ENCODE assay signal across 20 cellular contexts in the genomic region with DNA sequence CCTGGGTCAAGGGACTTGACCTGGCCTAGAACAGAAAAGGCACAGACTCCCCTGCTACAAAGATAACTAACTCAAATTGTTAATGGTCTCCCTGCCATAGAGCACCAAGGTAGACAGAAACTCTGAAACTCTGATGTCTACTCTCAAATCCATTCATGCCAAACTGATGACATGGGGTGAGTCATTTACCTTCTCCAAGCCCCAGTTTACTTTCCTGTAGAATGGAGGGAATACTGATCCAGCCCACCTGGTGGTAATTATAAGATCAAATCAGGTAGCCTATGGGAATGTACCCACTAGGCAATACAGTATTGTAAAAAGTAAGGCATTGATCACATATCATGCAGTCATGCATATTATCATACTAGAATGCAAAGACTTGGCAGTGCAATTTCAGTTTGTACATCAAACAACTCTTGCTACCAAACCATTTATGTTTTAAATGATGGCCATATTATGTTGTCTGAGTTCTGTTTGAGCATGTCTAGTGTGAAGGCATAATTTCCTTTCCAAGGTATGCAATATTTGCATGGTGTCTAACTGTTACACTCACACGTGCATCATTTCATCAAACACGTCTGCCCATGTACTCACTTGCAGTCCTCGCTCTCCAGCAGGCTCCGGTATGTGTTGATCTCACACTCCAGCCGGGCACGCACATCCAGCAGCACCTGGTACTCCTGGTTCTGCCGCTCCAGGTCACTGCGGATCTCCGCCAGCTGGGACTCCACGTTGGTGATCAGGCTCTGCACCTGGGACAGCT. TPM values are rescaled to one million over a fixed set of nuclear protein-coding genes. Genes with fewer than 3 reads are reported as not detected.
"Had no signal": no experiment of that assay in that cellular context is flagged by ENCODE, and none has a peak within 500 bp of the region (broad histone marks: within the 10 kb centered on the region; RNA-seq: fewer than 3 reads in every experiment).

No MANE protein-coding gene starts in this region.

- H3K4me3 ChIP-seq: gastroesophageal sphincter, heart right ventricle, left ventricle myocardium inferior, mucosa of descending colon, tibial artery, uterus had no signal

- H3K9me3 ChIP-seq: gastroesophageal sphincter, heart right ventricle, left ventricle myocardium inferior, mucosa of descending colon, neutrophil, tibial artery, uterus had no signal

- DNase-seq: activated CD4-positive, alpha-beta T cell treated with anti-CD3 and anti-CD28 coated beads, Interleukin-2, amount 10 ng/mL, durations not matched to agents 24 days and 14 days; activated CD8-positive, alpha-beta memory T cell treated with anti-CD3 and anti-CD28 coated beads, Interleukin-2, amount 50 U/mL, for 48 hours; activated CD8-positive, alpha-beta T cell treated with anti-CD3 and anti-CD28 coated beads, Interleukin-2, amount 10 ng/mL, durations not matched to agents 7 days and 5 days; activated gamma-delta T cell; activated T-cell treated with anti-CD3 and anti-CD28 coated beads, Interleukin-2, amount 50 U/mL, for 72 hours; heart right ventricle; left ventricle myocardium inferior; mucosa of descending colon; naive thymus-derived CD4-positive, alpha-beta T cell; stimulated activated CD4-positive, alpha-beta T cell treated with anti-CD3 and anti-CD28 coated beads, Interleukin-4, amount 100 ng/mL, for 1 hour; stimulated activated naive B cell treated with anti-CD40 and anti-IgM and Interleukin-4, amounts not matched to agents 10 μg/mL and 1 μg/mL and 100 μg/mL, for 72 hours; T-helper 17 cell; tibial artery; uterus had no signal

- H3K27me3 ChIP-seq: gastroesophageal sphincter, uterus had no signal

- H3K9me3 Mint-ChIP-seq: activated CD4-positive, alpha-beta T cell treated with anti-CD3 and anti-CD28 coated beads, Interleukin-2, amount 10 ng/mL, durations not matched to agents 24 days and 14 days; activated naive CD4-positive, alpha-beta T cell treated with anti-CD3 and anti-CD28 coated beads, Interleukin-2, amount 50 U/mL, for 72 hours; activated T-cell treated with anti-CD3 and anti-CD28 coated beads, Interleukin-2, amount 50 U/mL, for 72 hours; memory B cell; stimulated activated naive B cell treated with anti-CD40 and anti-IgM and Interleukin-4, amounts not matched to agents 10 μg/mL and 1 μg/mL and 100 μg/mL, for 72 hours; WTC11 had no signal

- H3K27ac ChIP-seq: gastroesophageal sphincter, heart right ventricle, left ventricle myocardium inferior, neutrophil, tibial artery, uterus had no signal

- H3K36me3 Mint-ChIP-seq: activated naive CD4-positive, alpha-beta T cell treated with anti-CD3 and anti-CD28 coated beads, Interleukin-2, amount 50 U/mL, for 72 hours; memory B cell; stimulated activated naive B cell treated with anti-CD40 and anti-IgM and Interleukin-4, amounts not matched to agents 10 μg/mL and 1 μg/mL and 100 μg/mL, for 72 hours; WTC11 had no signal

- H3K4me1 Mint-ChIP-seq: activated CD4-positive, alpha-beta T cell treated with anti-CD3 and anti-CD28 coated beads, Interleukin-2, amount 10 ng/mL, durations not matched to agents 24 days and 14 days; memory B cell; stimulated activated naive B cell treated with anti-CD40 and anti-IgM and Interleukin-4, amounts not matched to agents 10 μg/mL and 1 μg/mL and 100 μg/mL, for 72 hours; WTC11 had no signal

- H3K4me1 ChIP-seq: gastroesophageal sphincter, tibial artery, uterus had no signal

- H3K36me3 ChIP-seq: gastroesophageal sphincter, heart right ventricle, left ventricle myocardium inferior, neutrophil, tibial artery, uterus had no signal

- H3K4me3 Mint-ChIP-seq: activated CD4-positive, alpha-beta T cell treated with anti-CD3 and anti-CD28 coated beads, Interleukin-2, amount 10 ng/mL, durations not matched to agents 24 days and 14 days; activated CD8-positive, alpha-beta T cell treated with anti-CD3 and anti-CD28 coated beads, Interleukin-2, amount 10 ng/mL, durations not matched to agents 7 days and 5 days; activated T-cell treated with anti-CD3 and anti-CD28 coated beads, Interleukin-2, amount 50 U/mL, for 72 hours; memory B cell; naive thymus-derived CD4-positive, alpha-beta T cell; stimulated activated naive B cell treated with anti-CD40 and anti-IgM and Interleukin-4, amounts not matched to agents 10 μg/mL and 1 μg/mL and 100 μg/mL, for 72 hours; T-helper 17 cell; WTC11 had no signal

- ATAC-seq: activated CD8-positive, alpha-beta T cell treated with anti-CD3 and anti-CD28 coated beads, Interleukin-2, amount 10 ng/mL, durations not matched to agents 7 days and 5 days; activated naive CD4-positive, alpha-beta T cell treated with anti-CD3 and anti-CD28 coated beads, Interleukin-2, amount 50 U/mL, for 72 hours; activated T-cell treated with anti-CD3 and anti-CD28 coated beads, Interleukin-2, amount 50 U/mL, for 72 hours; gastroesophageal sphincter; mucosa of descending colon; naive thymus-derived CD4-positive, alpha-beta T cell; stimulated activated naive B cell treated with anti-CD40 and anti-IgM and Interleukin-4, amounts not matched to agents 10 μg/mL and 1 μg/mL and 100 μg/mL, for 72 hours; T-helper 17 cell; WTC11 had no signal

- H3K27ac Mint-ChIP-seq: activated CD4-positive, alpha-beta T cell treated with anti-CD3 and anti-CD28 coated beads, Interleukin-2, amount 10 ng/mL, durations not matched to agents 24 days and 14 days; activated CD8-positive, alpha-beta T cell treated with anti-CD3 and anti-CD28 coated beads, Interleukin-2, amount 10 ng/mL, durations not matched to agents 7 days and 5 days; activated naive CD4-positive, alpha-beta T cell treated with anti-CD3 and anti-CD28 coated beads, Interleukin-2, amount 50 U/mL, for 72 hours; activated T-cell treated with anti-CD3 and anti-CD28 coated beads, Interleukin-2, amount 50 U/mL, for 72 hours; memory B cell; naive thymus-derived CD4-positive, alpha-beta T cell; stimulated activated naive B cell treated with anti-CD40 and anti-IgM and Interleukin-4, amounts not matched to agents 10 μg/mL and 1 μg/mL and 100 μg/mL, for 72 hours; T-helper 17 cell; WTC11 had no signal

RNA-seq across cellular contexts. Expression of gene KRT31, which starts 3.0 kb away (rescaled TPM):
- total RNA-seq: activated CD4-positive, alpha-beta T cell treated with anti-CD3 and anti-CD28 coated beads, Interleukin-2, amount 10 ng/mL, durations not matched to agents 24 days and 14 days; activated CD8-positive, alpha-beta T cell treated with anti-CD3 and anti-CD28 coated beads, Interleukin-2, amount 10 ng/mL, durations not matched to agents 7 days and 5 days; activated naive CD4-positive, alpha-beta T cell treated with anti-CD3 and anti-CD28 coated beads, Interleukin-2, amount 50 U/mL, for 72 hours; activated T-cell treated with anti-CD3 and anti-CD28 coated beads, Interleukin-2, amount 50 U/mL, for 72 hours; cardiac septum; gastroesophageal sphincter; heart right ventricle; left ventricle myocardium inferior; mucosa of descending colon; naive thymus-derived CD4-positive, alpha-beta T cell; T-helper 17 cell; uterus; WTC11 had no signal

RNA-seq across cellular contexts. Expression of gene KRT34, which starts 12.3 kb away (rescaled TPM):
- total RNA-seq: activated CD4-positive, alpha-beta T cell treated with anti-CD3 and anti-CD28 coated beads, Interleukin-2, amount 10 ng/mL, durations not matched to agents 24 days and 14 days; activated CD8-positive, alpha-beta T cell treated with anti-CD3 and anti-CD28 coated beads, Interleukin-2, amount 10 ng/mL, durations not matched to agents 7 days and 5 days; activated naive CD4-positive, alpha-beta T cell treated with anti-CD3 and anti-CD28 coated beads, Interleukin-2, amount 50 U/mL, for 72 hours; activated T-cell treated with anti-CD3 and anti-CD28 coated beads, Interleukin-2, amount 50 U/mL, for 72 hours; cardiac septum; heart right ventricle; left ventricle myocardium inferior; mucosa of descending colon; naive thymus-derived CD4-positive, alpha-beta T cell; T-helper 17 cell; WTC11 had no signal

RNA-seq across cellular contexts. Expression of gene KRT33B, which starts 24.8 kb away (rescaled TPM):
- total RNA-seq: activated CD4-positive, alpha-beta T cell treated with anti-CD3 and anti-CD28 coated beads, Interleukin-2, amount 10 ng/mL, durations not matched to agents 24 days and 14 days; activated CD8-positive, alpha-beta T cell treated with anti-CD3 and anti-CD28 coated beads, Interleukin-2, amount 10 ng/mL, durations not matched to agents 7 days and 5 days; activated naive CD4-positive, alpha-beta T cell treated with anti-CD3 and anti-CD28 coated beads, Interleukin-2, amount 50 U/mL, for 72 hours; activated T-cell treated with anti-CD3 and anti-CD28 coated beads, Interleukin-2, amount 50 U/mL, for 72 hours; cardiac septum; gastroesophageal sphincter; heart right ventricle; left ventricle myocardium inferior; mucosa of descending colon; naive thymus-derived CD4-positive, alpha-beta T cell; T-helper 17 cell; uterus; WTC11 had no signal

RNA-seq across cellular contexts. Expression of gene KRT37, which starts 29.9 kb away (rescaled TPM):
- total RNA-seq: activated CD4-positive, alpha-beta T cell treated with anti-CD3 and anti-CD28 coated beads, Interleukin-2, amount 10 ng/mL, durations not matched to agents 24 days and 14 days; activated CD8-positive, alpha-beta T cell treated with anti-CD3 and anti-CD28 coated beads, Interleukin-2, amount 10 ng/mL, durations not matched to agents 7 days and 5 days; activated naive CD4-positive, alpha-beta T cell treated with anti-CD3 and anti-CD28 coated beads, Interleukin-2, amount 50 U/mL, for 72 hours; activated T-cell treated with anti-CD3 and anti-CD28 coated beads, Interleukin-2, amount 50 U/mL, for 72 hours; cardiac septum; gastroesophageal sphincter; heart right ventricle; left ventricle myocardium inferior; mucosa of descending colon; naive thymus-derived CD4-positive, alpha-beta T cell; T-helper 17 cell; uterus; WTC11 had no signal

RNA-seq across cellular contexts. Expression of gene KRT33A, which starts 43.8 kb away (rescaled TPM):
- total RNA-seq: activated CD4-positive, alpha-beta T cell treated with anti-CD3 and anti-CD28 coated beads, Interleukin-2, amount 10 ng/mL, durations not matched to agents 24 days and 14 days; activated CD8-positive, alpha-beta T cell treated with anti-CD3 and anti-CD28 coated beads, Interleukin-2, amount 10 ng/mL, durations not matched to agents 7 days and 5 days; activated naive CD4-positive, alpha-beta T cell treated with anti-CD3 and anti-CD28 coated beads, Interleukin-2, amount 50 U/mL, for 72 hours; activated T-cell treated with anti-CD3 and anti-CD28 coated beads, Interleukin-2, amount 50 U/mL, for 72 hours; cardiac septum; gastroesophageal sphincter; heart right ventricle; left ventricle myocardium inferior; mucosa of descending colon; naive thymus-derived CD4-positive, alpha-beta T cell; T-helper 17 cell; uterus; WTC11 had no signal
